ENCODE assay signal across 15 cellular contexts in the genomic region with DNA sequence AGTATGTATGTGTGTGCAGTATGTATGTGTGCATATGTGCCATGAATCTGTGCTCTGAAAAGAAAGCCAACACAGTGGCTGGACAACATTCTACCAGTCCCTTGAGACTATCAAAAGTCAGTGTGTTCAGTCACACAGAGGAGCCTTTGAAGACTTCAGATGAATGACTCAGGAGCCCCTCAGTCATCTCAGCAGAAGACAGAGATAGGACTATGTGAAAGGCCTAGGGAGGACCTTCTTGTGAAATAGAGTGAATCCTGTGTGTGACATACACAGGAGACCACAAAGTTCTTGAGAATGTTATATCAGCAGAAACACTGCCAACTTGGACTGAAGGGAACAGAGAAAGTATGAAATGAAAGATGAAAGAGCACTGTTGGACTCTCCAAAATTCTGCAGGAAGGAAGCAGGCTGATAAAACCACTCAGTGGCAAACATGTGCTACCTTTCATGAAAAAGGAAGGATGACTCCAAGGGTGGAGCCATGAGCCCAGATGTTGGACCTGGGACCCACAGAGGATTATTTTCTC.
"Had no signal": no experiment of that assay in that cellular context is flagged by ENCODE, and none has a peak within 500 bp of the region (broad histone marks: within the 10 kb centered on the region; RNA-seq: fewer than 3 reads in every experiment).

No MANE protein-coding gene starts in this region.

- H3K27ac Mint-ChIP-seq: brain; effector memory CD8-positive, alpha-beta T cell; T-helper 1 cell treated with Interleukin-12 subunit alpha and Interleukin-12 subunit beta and Interleukin-4 antibody, amounts not matched to agents 30 μg/mL and 1 μg/mL, for 36 hours; WTC11 had no signal

- H3K27me3 ChIP-seq: gastroesophageal sphincter, pancreas had no signal

- ATAC-seq: effector memory CD8-positive, alpha-beta T cell; gastroesophageal sphincter; pancreas; WTC11 had no signal

- FAIRE-seq: pancreas had no signal

- H3K9me3 Mint-ChIP-seq: effector memory CD8-positive, alpha-beta T cell had no signal

- H3K36me3 ChIP-seq: gastroesophageal sphincter, pancreas had no signal

- H3K4me1 ChIP-seq: pancreas had no signal

- DNase-seq: activated naive CD4-positive, alpha-beta T cell treated with Interleukin-2 at 50 U/mL for 16 hours; amygdala; effector memory CD8-positive, alpha-beta T cell; kidney glomerular epithelial cell; mesendoderm; SHP77; stimulated activated CD4-positive, alpha-beta T cell treated with anti-CD3 and anti-CD28 coated beads, Interleukin-15, amount 100 ng/mL, for 24 hours; trophoblast cell had no signal

- H3K4me3 ChIP-seq: gastroesophageal sphincter, pancreas had no signal

- H3K27me3 Mint-ChIP-seq: effector memory CD8-positive, alpha-beta T cell had no signal

- H3K36me3 Mint-ChIP-seq: brain, WTC11 had no signal

- H3K4me3 Mint-ChIP-seq: brain; effector memory CD8-positive, alpha-beta T cell; neural crest cell; T-helper 1 cell treated with Interleukin-12 subunit alpha and Interleukin-12 subunit beta and Interleukin-4 antibody, amounts not matched to agents 30 μg/mL and 1 μg/mL, for 36 hours; WTC11 had no signal

- H3K27ac ChIP-seq: epithelial cell of prostate, gastroesophageal sphincter, pancreas had no signal

- H3K4me1 Mint-ChIP-seq: WTC11 had no signal

- H3K9me3 ChIP-seq: pancreas had no signal
